1 cellular context compared by ENCODE assay signal in genomic region chr6:37171970-37172812, GRCh38.
TF ChIP-seq lines count a peak whose summit lies in the region.

No MANE protein-coding gene starts in this region.

TF ChIP-seq in K562, 482 proteins besides CTCF, POLR2A, EP300 and RAD21 (continued from another document and continues in another):
- no peak for TF ChIP-seq THRA (IDR thresholded peaks at IDR 0.05)
- peak; percentile 80; the same call in 1 of the 2 replicates for TF ChIP-seq MXI1 (IDR thresholded peaks at IDR 0.05; ENCODE audit: low read depth, low read length)
- TF ChIP-seq, protein P1, sequence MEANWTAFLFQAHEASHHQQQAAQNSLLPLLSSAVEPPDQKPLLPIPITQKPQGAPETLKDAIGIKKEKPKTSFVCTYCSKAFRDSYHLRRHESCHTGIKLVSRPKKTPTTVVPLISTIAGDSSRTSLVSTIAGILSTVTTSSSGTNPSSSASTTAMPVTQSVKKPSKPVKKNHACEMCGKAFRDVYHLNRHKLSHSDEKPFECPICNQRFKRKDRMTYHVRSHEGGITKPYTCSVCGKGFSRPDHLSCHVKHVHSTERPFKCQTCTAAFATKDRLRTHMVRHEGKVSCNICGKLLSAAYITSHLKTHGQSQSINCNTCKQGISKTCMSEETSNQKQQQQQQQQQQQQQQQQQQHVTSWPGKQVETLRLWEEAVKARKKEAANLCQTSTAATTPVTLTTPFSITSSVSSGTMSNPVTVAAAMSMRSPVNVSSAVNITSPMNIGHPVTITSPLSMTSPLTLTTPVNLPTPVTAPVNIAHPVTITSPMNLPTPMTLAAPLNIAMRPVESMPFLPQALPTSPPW (CRISPR knock-in tag; IDR thresholded peaks at IDR 0.05) = peak; percentile 87
- 0 out of 4 replicates have a peak, but pooled peaks of 1 of the 2 experiments have one; percentile 65 for TF ChIP-seq TEAD1 (CRISPR knock-in tag; IDR thresholded peaks at IDR 0.05)
- TF ChIP-seq ZBTB5 (IDR thresholded peaks at IDR 0.05) = no peak
- TF ChIP-seq RBFOX2 (IDR thresholded peaks at IDR 0.05; ENCODE audit: low read depth, low read length) = peak; percentile 75
- TF ChIP-seq ZBTB7A (IDR thresholded peaks at IDR 0.05; ENCODE audit: borderline replicate concordance, control insufficient read depth, low read depth, low read length) = no peak
- no peak for TF ChIP-seq ZNF175 (CRISPR knock-in tag; IDR thresholded peaks at IDR 0.05; ENCODE audit: low read depth)
- no peak for TF ChIP-seq GATAD2B (IDR thresholded peaks at IDR 0.05; ENCODE audit: borderline replicate concordance)
- TF ChIP-seq, protein P2, sequence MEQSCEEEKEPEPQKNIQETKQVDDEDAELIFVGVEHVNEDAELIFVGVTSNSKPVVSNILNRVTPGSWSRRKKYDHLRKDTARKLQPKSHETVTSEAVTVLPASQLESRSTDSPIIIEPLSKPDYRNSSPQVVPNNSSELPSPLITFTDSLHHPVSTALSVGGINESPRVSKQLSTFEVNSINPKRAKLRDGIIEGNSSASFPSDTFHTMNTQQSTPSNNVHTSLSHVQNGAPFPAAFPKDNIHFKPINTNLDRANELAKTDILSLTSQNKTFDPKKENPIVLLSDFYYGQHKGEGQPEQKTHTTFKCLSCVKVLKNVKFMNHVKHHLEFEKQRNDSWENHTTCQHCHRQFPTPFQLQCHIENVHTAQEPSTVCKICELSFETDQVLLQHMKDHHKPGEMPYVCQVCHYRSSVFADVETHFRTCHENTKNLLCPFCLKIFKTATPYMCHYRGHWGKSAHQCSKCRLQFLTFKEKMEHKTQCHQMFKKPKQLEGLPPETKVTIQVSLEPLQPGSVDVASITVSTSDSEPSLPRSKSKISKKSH (CRISPR knock-in tag; IDR thresholded peaks at IDR 0.05) = 0 out of 2 replicates have a peak, but pooled peaks have one; percentile 72
- TF ChIP-seq ZNF589 (CRISPR knock-in tag; IDR thresholded peaks at IDR 0.05; ENCODE audit: low read depth) = peak; percentile 60; the same call in 1 of the 2 replicates
- no peak for TF ChIP-seq XRCC3 (IDR thresholded peaks at IDR 0.05)
- TF ChIP-seq SIRT6 (IDR thresholded peaks at IDR 0.05; ENCODE audit: low read depth, low read length) = peak; percentile 71
- TF ChIP-seq SIN3A (IDR thresholded peaks at IDR 0.05; ENCODE audit: borderline replicate concordance in 2 of 2, control insufficient read depth in 1 of 2, low read depth in 2 of 2, low read length in 2 of 2) = peak; percentile 55 to 99
- 0 out of 2 replicates have a peak, but pooled peaks have one; percentile 33 for TF ChIP-seq ZNF239 (CRISPR knock-in tag; IDR thresholded peaks at IDR 0.05)
- no peak for TF ChIP-seq NFIX (CRISPR knock-in tag; IDR thresholded peaks at IDR 0.05; ENCODE audit: low read depth)
- TF ChIP-seq AFF1 (IDR thresholded peaks at IDR 0.05; ENCODE audit: low read depth in 1 of 2, partially characterized antibody in 2 of 2) = peak; percentile 85 to 91
- TF ChIP-seq ZNF124 (CRISPR knock-in tag; IDR thresholded peaks at IDR 0.05) = no peak
- no peak; the same call in 1 of the 2 replicates for TF ChIP-seq CBFA2T3 (IDR thresholded peaks at IDR 0.05)
- 0 out of 2 replicates have a peak, but pooled peaks have one; percentile 23 for TF ChIP-seq BMI1 (IDR thresholded peaks at IDR 0.05; ENCODE audit: low read length)
- peak; percentile 54 for TF ChIP-seq TAF1 (IDR thresholded peaks at IDR 0.05; ENCODE audit: control insufficient read depth, extremely low read depth, insufficient read depth, low read length, severe bottlenecking)
- peak; percentile 52 for TF ChIP-seq GABPB1 (CRISPR knock-in tag; IDR thresholded peaks at IDR 0.05)
- no peak for TF ChIP-seq CBX5 (IDR thresholded peaks at IDR 0.05; ENCODE audit: borderline replicate concordance, low read depth)
- peak; percentile 99 for TF ChIP-seq TFE3 (CRISPR knock-in tag; IDR thresholded peaks at IDR 0.05)
- peak; percentile 89 for TF ChIP-seq ARID2 (IDR thresholded peaks at IDR 0.05)
- no peak for TF ChIP-seq SETDB1 (IDR thresholded peaks at IDR 0.05; ENCODE audit: low read length)
- TF ChIP-seq ZNF77 (CRISPR knock-in tag; IDR thresholded peaks at IDR 0.05) = 0 out of 2 replicates have a peak, but pooled peaks have one; percentile 11
- peak; percentile 86; the same call in 1 of the 2 replicates for TF ChIP-seq CC2D1A (IDR thresholded peaks at IDR 0.05)
- TF ChIP-seq PTBP1 (IDR thresholded peaks at IDR 0.05; ENCODE audit: low read depth, low read length) = 0 out of 2 replicates have a peak, but pooled peaks have one; percentile 32
- TF ChIP-seq NFE2 (IDR thresholded peaks at IDR 0.05; ENCODE audit: low read depth) = peak; percentile 31; the same call in 1 of the 2 replicates
- TF ChIP-seq SRF (CRISPR knock-in tag; IDR thresholded peaks at IDR 0.05) = peak in 1 of 2 experiments; percentile 20; a peak in 1 of 4 replicates
- peak; percentile 47 for TF ChIP-seq POLR2B (IDR thresholded peaks at IDR 0.05; ENCODE audit: low read depth, partially characterized antibody)
- no peak for TF ChIP-seq DDX20 (tag; IDR thresholded peaks at IDR 0.05; ENCODE audit: low read depth)
- no peak for TF ChIP-seq ZNF586 (CRISPR knock-in tag; conservative IDR thresholded peaks at IDR 0.05)
- 0 out of 2 replicates have a peak, but pooled peaks have one; percentile 33 for TF ChIP-seq NR1H2 (CRISPR knock-in tag; IDR thresholded peaks at IDR 0.05)
- TF ChIP-seq, protein P3, sequence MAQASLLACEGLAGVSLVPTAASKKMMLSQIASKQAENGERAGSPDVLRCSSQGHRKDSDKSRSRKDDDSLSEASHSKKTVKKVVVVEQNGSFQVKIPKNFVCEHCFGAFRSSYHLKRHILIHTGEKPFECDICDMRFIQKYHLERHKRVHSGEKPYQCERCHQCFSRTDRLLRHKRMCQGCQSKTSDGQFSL (CRISPR knock-in tag; IDR thresholded peaks at IDR 0.05) = no peak
- TF ChIP-seq, protein P3 (tag; IDR thresholded peaks at IDR 0.05) = no peak
- TF ChIP-seq ETV6 (IDR thresholded peaks at IDR 0.05; ENCODE audit: borderline replicate concordance in 1 of 2, low read depth in 2 of 2, low read length in 1 of 2) = peak in 1 of 2 experiments; percentile 45; a peak in 1 of 4 replicates
- no peak for TF ChIP-seq ETV6 (CRISPR knock-in tag; IDR thresholded peaks at IDR 0.05; ENCODE audit: borderline replicate concordance)
- peak; percentile 73 for TF ChIP-seq TEAD4 (IDR thresholded peaks at IDR 0.05; ENCODE audit: low read length)
- TF ChIP-seq TEAD4 (CRISPR knock-in tag; IDR thresholded peaks at IDR 0.05; ENCODE audit: borderline replicate concordance) = no peak
- TF ChIP-seq CREBBP (IDR thresholded peaks at IDR 0.05; ENCODE audit: low read depth, low read length) = no peak
- no peak for TF ChIP-seq ZKSCAN3 (CRISPR knock-in tag; IDR thresholded peaks at IDR 0.05)
- TF ChIP-seq TRIM28 (IDR thresholded peaks at IDR 0.05) = no peak
- TF ChIP-seq SREBF1 (IDR thresholded peaks at IDR 0.05; ENCODE audit: borderline replicate concordance, low read depth, low read length) = 0 out of 2 replicates have a peak, but pooled peaks have one; percentile 65
- peak; percentile 94 for TF ChIP-seq SAP30 (IDR thresholded peaks at IDR 0.05; ENCODE audit: borderline replicate concordance, insufficient read depth, low read depth, low read length, poor library complexity, severe bottlenecking)
- peak; percentile 65 for TF ChIP-seq TBP (optimal IDR thresholded peaks at IDR 0.05; ENCODE audit: low read depth, low read length)
- TF ChIP-seq DIDO1 (tag; IDR thresholded peaks at IDR 0.05; ENCODE audit: low read depth) = no peak
- TF ChIP-seq ZNF408 (CRISPR knock-in tag; IDR thresholded peaks at IDR 0.05; ENCODE audit: low read depth) = no peak
- TF ChIP-seq RBBP5 (IDR thresholded peaks at IDR 0.05; ENCODE audit: borderline replicate concordance, insufficient read depth, low read length, poor library complexity, severe bottlenecking) = no peak
- TF ChIP-seq ELF2 (CRISPR knock-in tag; IDR thresholded peaks at IDR 0.05) = peak; percentile 77
- no peak for TF ChIP-seq ATF1 (CRISPR knock-in tag; IDR thresholded peaks at IDR 0.05)
- TF ChIP-seq ATF1 (tag; IDR thresholded peaks at IDR 0.05) = peak; percentile 66
- no peak for TF ChIP-seq ZNF146 (CRISPR knock-in tag; IDR thresholded peaks at IDR 0.05; ENCODE audit: unreplicated experiment)
- peak; percentile 25; the same call in 1 of the 2 replicates for TF ChIP-seq ZKSCAN1 (IDR thresholded peaks at IDR 0.05; ENCODE audit: low read depth, low read length)
- TF ChIP-seq ZNF347 (CRISPR knock-in tag; IDR thresholded peaks at IDR 0.05; ENCODE audit: low read depth) = no peak
- TF ChIP-seq HNRNPL (IDR thresholded peaks at IDR 0.05; ENCODE audit: low read depth, low read length) = no peak
- TF ChIP-seq USF2 (CRISPR knock-in tag; IDR thresholded peaks at IDR 0.05) = peak; percentile 86
- TF ChIP-seq PRMT5 (CRISPR knock-in tag; IDR thresholded peaks at IDR 0.05) = no peak
- TF ChIP-seq CCNT2 (IDR thresholded peaks at IDR 0.05; ENCODE audit: borderline replicate concordance, extremely low read depth, insufficient read length, low read depth, low read length) = peak; percentile 39
